15 cellular contexts compared by ENCODE assay signal in genomic region chr15:29476503-29477080, GRCh38.
DNase-seq lines count a peak whose midpoint lies in the region; ATAC-seq and TF ChIP-seq lines count a peak whose summit lies in the region.
"Had no signal": no experiment of that assay in that cellular context is flagged by ENCODE, and none has a peak within 500 bp of the region (broad histone marks: within the 10 kb centered on the region; RNA-seq: fewer than 3 reads in every experiment).

No MANE protein-coding gene starts in this region.

- TF ChIP-seq CTCF in GM13977 (IDR thresholded peaks at IDR 0.05; ENCODE audit: extremely low read depth, insufficient read depth, missing control alignments): no peak

- ATAC-seq in GM18520 (IDR thresholded peaks at IDR 0.05; ENCODE audit: unreplicated experiment) (no peak), GM21723 (IDR thresholded peaks at IDR 0.05; ENCODE audit: unreplicated experiment) (no peak)
- ATAC-seq: K562 had no signal

- in situ Hi-C loops in GM13977 (cut with MboI; ENCODE audit: low pct_unique_long_range_greater_than_20kb, low sequenced_read_pairs, unreplicated experiment): no loop called here

- peak; percentile 3 for DNase-seq in GM13977 (ENCODE audit: low spot score)
- peak; percentile 12 for DNase-seq in NCI-H2029 (lab: John Stamatoyannopoulos, UW)
- peak; percentile 29 for DNase-seq in NCI-H510A (lab: John Stamatoyannopoulos, UW)
- DNase-seq in islet precursor cell: peak; percentile 22
- no peak for DNase-seq in activated CD4-positive, alpha-beta T cell treated with anti-CD3 and anti-CD28 coated beads for 4 hours
- DNase-seq: C1 segment of cervical spinal cord; Calu3; CD4-positive, alpha-beta T cell; DMS 273 treated with DMSO at 0.1 percent for 48 hours; EL; GDM1; HCEC 1CT had no signal

Comparison
In these comparisons a context has a peak if more than half of its experiments do, and no peak if none do; other contexts are left out.
1. DNase-seq: peak in GM13977 (single experiment), NCI-H2029 (single experiment), NCI-H510A (single experiment) and islet precursor cell (single experiment); none in activated CD4-positive, alpha-beta T cell treated with anti-CD3 and anti-CD28 coated beads for 4 hours (0 of 2).